In genomic region chr4:32032136-32032672, GRCh38 we compare ENCODE assay signal across 17 cellular contexts.
DNase-seq lines count a peak whose midpoint lies in the region.
"Had no signal": no experiment of that assay in that cellular context is flagged by ENCODE, and none has a peak within 500 bp of the region (broad histone marks: within the 10 kb centered on the region; RNA-seq: fewer than 3 reads in every experiment).

No MANE protein-coding gene starts in this region.

- no peak overlapping the region for H3K14ac ChIP-seq in mesenchymal stem cell (ENCODE audit: low read length in 2 of 2)

- H2AFZ ChIP-seq in mesenchymal stem cell (ENCODE audit: low read depth, low read length) = no peak overlapping the region

- H3K27me3 ChIP-seq in mesenchymal stem cell (ENCODE audit: control insufficient read depth in 1 of 2, insufficient read depth in 1 of 2, low read length in 2 of 2) = no peaks in the 10 kb centered on the region

- H2BK12ac ChIP-seq in mesenchymal stem cell (ENCODE audit: low read length in 2 of 2) = no peak overlapping the region

- no peak overlapping the region for H3K9ac ChIP-seq in mesenchymal stem cell (ENCODE audit: low read length)

- no peak overlapping the region for H3K18ac ChIP-seq in mesenchymal stem cell (ENCODE audit: low read depth in 1 of 2, low read length in 2 of 2)

- no peak overlapping the region for H3K4ac ChIP-seq in mesenchymal stem cell (ENCODE audit: low read depth in 1 of 2, low read length in 2 of 2)

- peak overlapping the region; percentile 5 for H2AK5ac ChIP-seq in mesenchymal stem cell (ENCODE audit: low read length, severe bottlenecking)

- no peak overlapping the region for H3K4me3 ChIP-seq in mesenchymal stem cell (ENCODE audit: insufficient read depth in 1 of 2, low read depth in 1 of 2, low read length in 2 of 2)

- H4K8ac ChIP-seq in mesenchymal stem cell (ENCODE audit: low read length) = no peak overlapping the region

- H3K4me2 ChIP-seq in mesenchymal stem cell (ENCODE audit: low read length, poor library complexity, severe bottlenecking) = no peak overlapping the region

- no peak overlapping the region for H3K23ac ChIP-seq in mesenchymal stem cell (ENCODE audit: low read length in 2 of 2)

- H3K36me3 ChIP-seq in mesenchymal stem cell (ENCODE audit: control insufficient read depth in 1 of 2, insufficient read depth in 2 of 2, low read depth in 1 of 2, low read length in 2 of 2) = no peaks in the 10 kb centered on the region

- H2BK15ac ChIP-seq in mesenchymal stem cell (ENCODE audit: low read depth, poor library complexity, severe bottlenecking) = no peak overlapping the region

- peaks cover 3% of the 10 kb centered on the region for H3K4me1 ChIP-seq in mesenchymal stem cell (ENCODE audit: control insufficient read depth, insufficient read depth, low read depth, low read length)

- H2BK5ac ChIP-seq in mesenchymal stem cell (ENCODE audit: low read depth, low read length, poor library complexity, severe bottlenecking) = peak overlapping the region; percentile 57

- H3K27ac ChIP-seq in mesenchymal stem cell (ENCODE audit: low read length, poor library complexity, severe bottlenecking) (peak overlapping the region; percentile 41), caudate nucleus (ENCODE audit: low read depth, low read length) (no peak overlapping the region)

- H2BK120ac ChIP-seq in mesenchymal stem cell (ENCODE audit: low read depth, low read length) = no peak overlapping the region

- DNase-seq in GF-D8 (lab: John Stamatoyannopoulos, UW) (peak; percentile 63), MV-4-11 (lab: John Stamatoyannopoulos, UW) (peak; percentile 92), SKM-1 treated with dmso at 0.1 percent for 144 hours (lab: John Stamatoyannopoulos, UW; ENCODE audit: unreplicated experiment) (peak; percentile 91), mesenchymal stem cell (no peak), caudate nucleus (lab: John Stamatoyannopoulos, UW) (no peak), NCI-H82 (lab: John Stamatoyannopoulos, UW) (no peak), NCI-H226 (no peak)
- no peak for DNase-seq in effector CD4-positive, alpha-beta T cell
- DNase-seq: CD8-positive, alpha-beta T cell; MM.1S; NCI-H1417 treated with DMSO at 0.1 percent for 48 hours; NCI-H1930; NCI-H2171; NCI-H510A; NCI-H774; RPMI8226; SIG-M5 had no signal

- H3K79me1 ChIP-seq in mesenchymal stem cell (replicated peaks; ENCODE audit: low read length, poor library complexity, severe bottlenecking) = no peaks in the 10 kb centered on the region

- WGBS in mesenchymal stem cell = 86% methylated on average over 2 of the region's 5 CpGs

- no peaks in the 10 kb centered on the region for H3K9me3 ChIP-seq in mesenchymal stem cell (ENCODE audit: control insufficient read depth, low read length)

- H4K91ac ChIP-seq in mesenchymal stem cell (ENCODE audit: low read length) = no peak overlapping the region

Comparison
In these comparisons a context has a peak if more than half of its experiments do, and no peak if none do; other contexts are left out.
1. DNase-seq: peak in GF-D8 (single experiment), MV-4-11 (single experiment) and SKM-1 treated with dmso at 0.1 percent for 144 hours (single experiment); none in mesenchymal stem cell (single experiment), caudate nucleus (0 of 61), effector CD4-positive, alpha-beta T cell (single experiment), NCI-H82 (single experiment) and NCI-H226 (single experiment).